In genomic region chr12:62586850-62587249, GRCh38 we compare ENCODE assay signal across 17 cellular contexts.
DNase-seq lines count a peak whose midpoint lies in the region; ATAC-seq and TF ChIP-seq lines count a peak whose summit lies in the region.
"Had no signal": no experiment of that assay in that cellular context is flagged by ENCODE, and none has a peak within 500 bp of the region (broad histone marks: within the 10 kb centered on the region; RNA-seq: fewer than 3 reads in every experiment).

No MANE protein-coding gene starts in this region.

- POLR2A ChIA-PET in CD8-positive, alpha-beta memory T cell (lab: Charles Lee), result no interaction called here

- DNase-seq in activated naive CD4-positive, alpha-beta T cell treated with anti-CD3 and anti-CD28 coated beads for 36 hours, result no peak
- DNase-seq in brain microvascular endothelial cell (peak; percentile 40), fibroblast of pulmonary artery (ENCODE audit: low read depth) (peak; percentile 59), foreskin melanocyte (no peak)
- DNase-seq in CD8-positive, alpha-beta memory T cell, result no peak
- DNase-seq: Calu3; CD4-positive, alpha-beta memory T cell; DMS53; DND-41; EL had no signal

- no peaks in the 10 kb centered on the region for H3K36me3 ChIP-seq in brain microvascular endothelial cell (replicated peaks)
- H3K36me3 ChIP-seq in CD8-positive, alpha-beta memory T cell (ENCODE audit: insufficient read depth, low read length), result peaks cover 10% of the 10 kb centered on the region
- H3K36me3 ChIP-seq: HAP-1 had no signal

- H3K9me3 Mint-ChIP-seq in activated naive CD4-positive, alpha-beta T cell treated with anti-CD3 and anti-CD28 coated beads, Interleukin-2, amount 50 U/mL, for 24 hours, result no peaks in the 10 kb centered on the region
- no peaks in the 10 kb centered on the region for H3K9me3 Mint-ChIP-seq in activated naive CD4-positive, alpha-beta T cell treated with anti-CD3 and anti-CD28 coated beads for 36 hours
- no peaks in the 10 kb centered on the region for H3K9me3 Mint-ChIP-seq in CD8-positive, alpha-beta memory T cell
- H3K9me3 Mint-ChIP-seq: CD4-positive, alpha-beta memory T cell had no signal

- no peaks in the 10 kb centered on the region for H3K27me3 ChIP-seq in brain microvascular endothelial cell (replicated peaks)
- no peaks in the 10 kb centered on the region for H3K27me3 ChIP-seq in CD8-positive, alpha-beta memory T cell (ENCODE audit: insufficient read depth, low read length, poor library complexity, severe bottlenecking)
- H3K27me3 ChIP-seq: BLaER1 had no signal

- H3K9me3 ChIP-seq in CD8-positive, alpha-beta memory T cell (ENCODE audit: low read length), result no peaks in the 10 kb centered on the region
- H3K9me3 ChIP-seq: BLaER1, HAP-1 had no signal

- CTCF ChIA-PET in activated naive CD4-positive, alpha-beta T cell treated with anti-CD3 and anti-CD28 coated beads for 36 hours (lab: Charles Lee), result interaction anchor here (0.6 to 1.2 kb wide), 2 partner anchors 91 to 213 kb away, joined by 3 read pairs; no protein-coding TSS in a partner anchor
- CTCF ChIA-PET in CD8-positive, alpha-beta memory T cell (lab: Charles Lee), result no interaction called here

- H3K27me3 Mint-ChIP-seq in activated naive CD4-positive, alpha-beta T cell treated with anti-CD3 and anti-CD28 coated beads, Interleukin-2, amount 50 U/mL, for 24 hours, result no peaks in the 10 kb centered on the region
- no peaks in the 10 kb centered on the region for H3K27me3 Mint-ChIP-seq in activated naive CD4-positive, alpha-beta T cell treated with anti-CD3 and anti-CD28 coated beads for 36 hours (ENCODE audit: low read depth)
- H3K27me3 Mint-ChIP-seq in CD8-positive, alpha-beta memory T cell, result no peaks in the 10 kb centered on the region
- H3K27me3 Mint-ChIP-seq: CD4-positive, alpha-beta memory T cell had no signal

- H3K4me3 ChIP-seq in brain microvascular endothelial cell (ENCODE audit: low read depth, low read length) (no peak overlapping the region), fibroblast of pulmonary artery (replicated peaks; ENCODE audit: low read depth, low read length) (no peak overlapping the region)
- H3K4me3 ChIP-seq in CD8-positive, alpha-beta memory T cell (ENCODE audit: low read length), result no peak overlapping the region
- H3K4me3 ChIP-seq: BLaER1, GM12878, HAP-1 had no signal

- intact Hi-C loops in activated naive CD4-positive, alpha-beta T cell treated with anti-CD3 and anti-CD28 coated beads for 36 hours (cut with micrococcal nuclease), result no loop called here

- in situ Hi-C loops in brain microvascular endothelial cell (cut with HindIII; ENCODE audit: low pct_ligation_motif_present, low sequenced_read_pairs), result loop anchor here (10.0 kb wide), 1 partner anchor 198 kb away; no protein-coding TSS in a partner anchor

- H3K36me3 Mint-ChIP-seq in activated naive CD4-positive, alpha-beta T cell treated with anti-CD3 and anti-CD28 coated beads, Interleukin-2, amount 50 U/mL, for 24 hours, result peaks cover 13% of the 10 kb centered on the region
- peaks cover 18% of the 10 kb centered on the region for H3K36me3 Mint-ChIP-seq in activated naive CD4-positive, alpha-beta T cell treated with anti-CD3 and anti-CD28 coated beads for 36 hours (ENCODE audit: low read depth)
- H3K36me3 Mint-ChIP-seq in CD8-positive, alpha-beta memory T cell, result peaks cover 6 to 61% (median 23%) of the 10 kb centered on the region in 3 donors

- peak overlapping the region; percentile 24 for H3K27ac Mint-ChIP-seq in activated naive CD4-positive, alpha-beta T cell treated with anti-CD3 and anti-CD28 coated beads, Interleukin-2, amount 50 U/mL, for 24 hours
- H3K27ac Mint-ChIP-seq in activated naive CD4-positive, alpha-beta T cell treated with anti-CD3 and anti-CD28 coated beads for 36 hours, result no peak overlapping the region
- no peak overlapping the region for H3K27ac Mint-ChIP-seq in CD8-positive, alpha-beta memory T cell
- H3K27ac Mint-ChIP-seq: CD14-positive monocyte had no signal

- no peak overlapping the region for H3K4me3 Mint-ChIP-seq in activated naive CD4-positive, alpha-beta T cell treated with anti-CD3 and anti-CD28 coated beads, Interleukin-2, amount 50 U/mL, for 24 hours
- H3K4me3 Mint-ChIP-seq in activated naive CD4-positive, alpha-beta T cell treated with anti-CD3 and anti-CD28 coated beads for 36 hours, result no peak overlapping the region
- no peak overlapping the region for H3K4me3 Mint-ChIP-seq in CD8-positive, alpha-beta memory T cell
- H3K4me3 Mint-ChIP-seq: CD14-positive monocyte; CD4-positive, alpha-beta memory T cell had no signal

- no peak for ATAC-seq in HG03095 (IDR thresholded peaks at IDR 0.05; ENCODE audit: unreplicated experiment)
- ATAC-seq: GM12878 had no signal

- H3K4me1 ChIP-seq in CD8-positive, alpha-beta memory T cell (ENCODE audit: insufficient read depth, low read length), result no peaks in the 10 kb centered on the region
- H3K4me1 ChIP-seq: BLaER1 had no signal

- TF ChIP-seq CTCF in brain microvascular endothelial cell (IDR thresholded peaks at IDR 0.05; ENCODE audit: low read depth, low read length, missing control alignments), result no peak
- no peak for TF ChIP-seq CTCF in fibroblast of pulmonary artery (IDR thresholded peaks at IDR 0.05; ENCODE audit: low read length, missing control alignments)

- no peaks in the 10 kb centered on the region for H3K4me1 Mint-ChIP-seq in activated naive CD4-positive, alpha-beta T cell treated with anti-CD3 and anti-CD28 coated beads, Interleukin-2, amount 50 U/mL, for 24 hours
- no peaks in the 10 kb centered on the region for H3K4me1 Mint-ChIP-seq in activated naive CD4-positive, alpha-beta T cell treated with anti-CD3 and anti-CD28 coated beads for 36 hours (ENCODE audit: low read depth)
- H3K4me1 Mint-ChIP-seq in CD8-positive, alpha-beta memory T cell, result no peaks in the 10 kb centered on the region
- H3K4me1 Mint-ChIP-seq: CD14-positive monocyte had no signal

- H3K27ac ChIP-seq in brain microvascular endothelial cell, result no peak overlapping the region
- no peak overlapping the region for H3K27ac ChIP-seq in CD8-positive, alpha-beta memory T cell (ENCODE audit: low read depth, low read length)
- H3K27ac ChIP-seq: 22Rv1, BLaER1 had no signal

Comparison
In these comparisons a context has a peak if more than half of its experiments do, and no peak if none do; other contexts are left out.
1. DNase-seq: peak in brain microvascular endothelial cell (single experiment) and fibroblast of pulmonary artery (single experiment); none in activated naive CD4-positive, alpha-beta T cell treated with anti-CD3 and anti-CD28 coated beads for 36 hours (single experiment), foreskin melanocyte (single experiment) and CD8-positive, alpha-beta memory T cell (0 of 5).